Comparison of ENCODE assay signal across 2 cellular contexts in the genomic region with DNA sequence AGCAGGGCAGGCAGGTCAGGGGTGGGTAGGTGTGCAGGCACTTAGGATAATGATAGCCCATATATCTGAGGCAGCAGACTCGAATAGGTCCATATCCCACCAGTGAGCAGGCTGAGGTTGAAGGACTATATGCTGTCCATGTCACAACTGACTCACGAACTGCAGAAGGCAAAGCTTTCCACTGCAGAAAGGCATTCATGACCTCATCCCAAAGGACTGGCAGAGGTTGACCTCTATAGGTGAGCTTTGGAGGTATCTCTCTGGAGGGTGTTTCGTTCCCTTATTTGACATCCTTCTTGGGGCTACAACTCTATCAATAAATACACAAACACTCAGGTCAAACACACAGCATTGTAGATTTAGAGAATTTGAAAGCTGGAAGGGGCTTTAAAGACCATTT.
TF ChIP-seq lines count a peak whose summit lies in the region.

No MANE protein-coding gene starts in this region.

TF ChIP-seq in Ishikawa, 13 proteins besides CTCF, POLR2A, EP300 and RAD21 (continued from another document):
- TF ChIP-seq, protein P1, sequence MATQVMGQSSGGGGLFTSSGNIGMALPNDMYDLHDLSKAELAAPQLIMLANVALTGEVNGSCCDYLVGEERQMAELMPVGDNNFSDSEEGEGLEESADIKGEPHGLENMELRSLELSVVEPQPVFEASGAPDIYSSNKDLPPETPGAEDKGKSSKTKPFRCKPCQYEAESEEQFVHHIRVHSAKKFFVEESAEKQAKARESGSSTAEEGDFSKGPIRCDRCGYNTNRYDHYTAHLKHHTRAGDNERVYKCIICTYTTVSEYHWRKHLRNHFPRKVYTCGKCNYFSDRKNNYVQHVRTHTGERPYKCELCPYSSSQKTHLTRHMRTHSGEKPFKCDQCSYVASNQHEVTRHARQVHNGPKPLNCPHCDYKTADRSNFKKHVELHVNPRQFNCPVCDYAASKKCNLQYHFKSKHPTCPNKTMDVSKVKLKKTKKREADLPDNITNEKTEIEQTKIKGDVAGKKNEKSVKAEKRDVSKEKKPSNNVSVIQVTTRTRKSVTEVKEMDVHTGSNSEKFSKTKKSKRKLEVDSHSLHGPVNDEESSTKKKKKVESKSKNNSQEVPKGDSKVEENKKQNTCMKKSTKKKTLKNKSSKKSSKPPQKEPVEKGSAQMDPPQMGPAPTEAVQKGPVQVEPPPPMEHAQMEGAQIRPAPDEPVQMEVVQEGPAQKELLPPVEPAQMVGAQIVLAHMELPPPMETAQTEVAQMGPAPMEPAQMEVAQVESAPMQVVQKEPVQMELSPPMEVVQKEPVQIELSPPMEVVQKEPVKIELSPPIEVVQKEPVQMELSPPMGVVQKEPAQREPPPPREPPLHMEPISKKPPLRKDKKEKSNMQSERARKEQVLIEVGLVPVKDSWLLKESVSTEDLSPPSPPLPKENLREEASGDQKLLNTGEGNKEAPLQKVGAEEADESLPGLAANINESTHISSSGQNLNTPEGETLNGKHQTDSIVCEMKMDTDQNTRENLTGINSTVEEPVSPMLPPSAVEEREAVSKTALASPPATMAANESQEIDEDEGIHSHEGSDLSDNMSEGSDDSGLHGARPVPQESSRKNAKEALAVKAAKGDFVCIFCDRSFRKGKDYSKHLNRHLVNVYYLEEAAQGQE (IDR thresholded peaks at IDR 0.05; ENCODE audit: low read depth), result no peak
- TF ChIP-seq CREB1 (IDR thresholded peaks at IDR 0.05; ENCODE audit: low read depth) (no peak), FOXM1 (IDR thresholded peaks at IDR 0.05; ENCODE audit: borderline replicate concordance, low read depth) (no peak), TEAD4 (IDR thresholded peaks at IDR 0.05) (no peak), CEBPB (IDR thresholded peaks at IDR 0.05) (no peak), NFIC (IDR thresholded peaks at IDR 0.05) (no peak)

TF ChIP-seq in H1, 55 proteins besides CTCF, POLR2A, EP300 and RAD21 (continued from another document):
- no peak for TF ChIP-seq SAP30 (IDR thresholded peaks at IDR 0.05; ENCODE audit: insufficient read depth, insufficient replicate concordance, low read length)
- TF ChIP-seq EGR1 (IDR thresholded peaks at IDR 0.05; ENCODE audit: borderline replicate concordance, low read depth, low read length), result no peak
- TF ChIP-seq SIRT6 (IDR thresholded peaks at IDR 0.05; ENCODE audit: low read length), result no peak
- no peak for TF ChIP-seq NANOG (IDR thresholded peaks at IDR 0.05; ENCODE audit: insufficient read depth, low read depth, low read length, poor library complexity, severe bottlenecking)
- no peak for TF ChIP-seq SP1 (IDR thresholded peaks at IDR 0.05; ENCODE audit: low read depth, low read length)
- TF ChIP-seq TBP (IDR thresholded peaks at IDR 0.05; ENCODE audit: low read depth, low read length), result no peak
- no peak for TF ChIP-seq BRCA1 (IDR thresholded peaks at IDR 0.05; ENCODE audit: low read depth, low read length)
- TF ChIP-seq POU5F1 (IDR thresholded peaks at IDR 0.05; ENCODE audit: low read depth, low read length), result no peak
- TF ChIP-seq MAFK (IDR thresholded peaks at IDR 0.05; ENCODE audit: low read depth, low read length), result no peak
